In the genomic region with DNA sequence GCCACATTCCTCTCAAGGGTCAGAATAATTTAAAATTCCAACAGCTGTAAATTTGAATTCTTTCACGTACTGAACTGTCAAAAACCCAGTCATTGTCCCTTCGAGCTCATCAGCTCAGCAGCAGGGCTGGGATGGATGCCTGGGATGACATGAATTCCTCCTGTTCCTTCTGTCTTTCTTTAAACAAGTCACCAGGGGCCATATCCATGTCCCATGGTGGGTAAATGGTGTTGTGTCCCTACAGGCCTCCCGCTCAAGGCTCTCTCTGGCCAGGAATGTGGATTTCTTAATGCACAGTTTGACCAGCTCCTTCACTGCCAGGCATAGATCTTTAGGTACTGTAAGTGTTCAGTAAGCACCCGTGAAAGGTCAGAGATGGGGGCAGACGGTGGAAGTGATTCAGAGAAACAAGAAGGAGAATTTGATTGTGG, we compare ENCODE assay signal across 16 cellular contexts. TPM values are rescaled to one million over a fixed set of nuclear protein-coding genes. Genes with fewer than 3 reads are reported as not detected.
DNase-seq lines count a peak whose midpoint lies in the region; ATAC-seq, FAIRE-seq and TF ChIP-seq lines count a peak whose summit lies in the region.
"Had no signal": no experiment of that assay in that cellular context is flagged by ENCODE, and none has a peak within 500 bp of the region (broad histone marks: within the 10 kb centered on the region; RNA-seq: fewer than 3 reads in every experiment).

No MANE protein-coding gene starts in this region.

- BruUV-seq in Caco-2 (replicated peaks; lab: Mats Ljungman, UMichigan): no TSS peak

- H3K56ac ChIP-seq in H1 (replicated peaks; ENCODE audit: insufficient read length, low read depth, low read length): no peak overlapping the region

- H2BK120ac ChIP-seq in H1 (replicated peaks; ENCODE audit: low read depth, low read length): no peak overlapping the region

- no peaks in the 10 kb centered on the region for H4K20me1 ChIP-seq in H1 (replicated peaks in 1 of 2; ENCODE audit: control insufficient read depth in 1 of 2, insufficient read depth in 2 of 2, low read length in 2 of 2)
- no peaks in the 10 kb centered on the region for H4K20me1 ChIP-seq in neural progenitor cell (ENCODE audit: low read depth)

- TF ChIP-seq POLR2A in H1 (IDR thresholded peaks at IDR 0.05; ENCODE audit: control extremely low read depth in 1 of 2, low read depth in 2 of 2, low read length in 2 of 2): no peak

- no peak overlapping the region for H2BK5ac ChIP-seq in H1 (ENCODE audit: low read depth, low read length)

- H3K9me3 ChIP-seq in Caco-2 (peaks cover 5% of the 10 kb centered on the region; the same call in 1 of the 2 replicates), H1 (ENCODE audit: insufficient read depth in 2 of 2, low read depth in 1 of 2, low read length in 1 of 2) (no peaks in the 10 kb centered on the region), neural progenitor cell (ENCODE audit: low read depth) (no peaks in the 10 kb centered on the region)
- H3K9me3 ChIP-seq: colonic mucosa, esophagus muscularis mucosa had no signal

- H3K4me2 ChIP-seq in H1 (ENCODE audit: insufficient read depth in 1 of 2, low read depth in 2 of 2, low read length in 2 of 2): no peak overlapping the region
- no peak overlapping the region for H3K4me2 ChIP-seq in neural progenitor cell
- H3K4me2 ChIP-seq: KMS-11 had no signal

- H3K9ac ChIP-seq in H1 (replicated peaks in 1 of 4; ENCODE audit: extremely low read depth in 1 of 4, low read depth in 3 of 4, low read length in 3 of 4): no peak overlapping the region
- no peak overlapping the region for H3K9ac ChIP-seq in neural progenitor cell
- H3K9ac ChIP-seq: KMS-11 had no signal

- TF ChIP-seq CTCF in Caco-2 (IDR thresholded peaks at IDR 0.05; ENCODE audit: insufficient read depth in 1 of 2, low read depth in 1 of 2, low read length in 1 of 2, severe bottlenecking in 1 of 2, unreplicated experiment in 1 of 2) (no peak), H1 (IDR thresholded peaks at IDR 0.05; ENCODE audit: control extremely low read depth in 1 of 3, insufficient read depth in 1 of 3, low read depth in 1 of 3, low read length in 3 of 3) (no peak), neural progenitor cell (IDR thresholded peaks at IDR 0.05) (no peak)

- H3K27me3 Mint-ChIP-seq in Caco-2 (ENCODE audit: insufficient read depth, unreplicated experiment): no peaks in the 10 kb centered on the region
- peaks cover 2% of the 10 kb centered on the region for H3K27me3 Mint-ChIP-seq in neural progenitor cell (ENCODE audit: insufficient read depth, low read depth)
- H3K27me3 Mint-ChIP-seq in natural killer cell treated with Interleukin-12 subunit alpha and Interleukin-12 subunit beta and Interleukin-15 and Interleukin-18, amount 100 ng/mL, for 72 hours: no peaks in the 10 kb centered on the region
- H3K27me3 Mint-ChIP-seq in T-cell: no peaks in the 10 kb centered on the region
- H3K27me3 Mint-ChIP-seq: activated naive CD8-positive, alpha-beta T cell treated with anti-CD3 and anti-CD28 coated beads, Interleukin-2, amount 10 ng/mL, durations not matched to agents 7 days and 5 days had no signal

- H3K9me3 Mint-ChIP-seq in Caco-2 (ENCODE audit: unreplicated experiment): peaks cover 6% of the 10 kb centered on the region
- no peaks in the 10 kb centered on the region for H3K9me3 Mint-ChIP-seq in neural progenitor cell
- H3K9me3 Mint-ChIP-seq in natural killer cell treated with Interleukin-12 subunit alpha and Interleukin-12 subunit beta and Interleukin-15 and Interleukin-18, amount 100 ng/mL, for 72 hours: no peaks in the 10 kb centered on the region
- H3K9me3 Mint-ChIP-seq in T-cell: no peaks in the 10 kb centered on the region
- H3K9me3 Mint-ChIP-seq: activated naive CD8-positive, alpha-beta T cell treated with anti-CD3 and anti-CD28 coated beads, Interleukin-2, amount 10 ng/mL, durations not matched to agents 7 days and 5 days had no signal

- H3K14ac ChIP-seq in H1 (ENCODE audit: insufficient read length): no peak overlapping the region

- no peak for ATAC-seq in natural killer cell treated with Interleukin-12 subunit alpha and Interleukin-12 subunit beta and Interleukin-15 and Interleukin-18, amount 100 ng/mL, for 72 hours
- no peak for ATAC-seq in sciatic nerve
- ATAC-seq in T-cell (replicated peaks in 1 of 4): no peak

- H3K36me3 Mint-ChIP-seq in Caco-2 (ENCODE audit: insufficient read depth, unreplicated experiment) (peaks cover 18% of the 10 kb centered on the region), neural progenitor cell (peaks cover 12% of the 10 kb centered on the region), T-cell (peaks cover 17% of the 10 kb centered on the region)
- no peaks in the 10 kb centered on the region for H3K36me3 Mint-ChIP-seq in natural killer cell treated with Interleukin-12 subunit alpha and Interleukin-12 subunit beta and Interleukin-15 and Interleukin-18, amount 100 ng/mL, for 72 hours

- H4K5ac ChIP-seq in H1 (ENCODE audit: insufficient read length, low read depth, low read length): no peak overlapping the region

- no peak overlapping the region for H2BK15ac ChIP-seq in H1 (ENCODE audit: low read length)

- no peak for TF ChIP-seq EP300 in H1 (IDR thresholded peaks at IDR 0.05; ENCODE audit: borderline replicate concordance in 1 of 2, low read depth in 2 of 2, low read length in 2 of 2)

- no peaks in the 10 kb centered on the region; the same call in 1 of the 2 replicates for H3K79me1 ChIP-seq in H1 (ENCODE audit: low read depth, low read length)

- no peak for FAIRE-seq in H1 (lab: Jason Lieb, UNC)
- FAIRE-seq: TTC549 had no signal

- no peak for TF ChIP-seq RAD21 in H1 (IDR thresholded peaks at IDR 0.05 in 1 of 2, conservative IDR thresholded peaks at IDR 0.05 in 1 of 2; ENCODE audit: low read depth in 2 of 2, low read length in 2 of 2)

- H3K23ac ChIP-seq in H1 (ENCODE audit: insufficient read length): no peak overlapping the region

- no peak overlapping the region for H2BK12ac ChIP-seq in H1 (ENCODE audit: low read depth, low read length)

- peak overlapping the region; percentile 90 for H3K27ac Mint-ChIP-seq in Caco-2 (ENCODE audit: unreplicated experiment)
- H3K27ac Mint-ChIP-seq in neural progenitor cell: peak overlapping the region; percentile 96
- peak overlapping the region in 1 of 2 donors; percentile 60 for H3K27ac Mint-ChIP-seq in natural killer cell treated with Interleukin-12 subunit alpha and Interleukin-12 subunit beta and Interleukin-15 and Interleukin-18, amount 100 ng/mL, for 72 hours
- H3K27ac Mint-ChIP-seq in T-cell: peak overlapping the region in 1 of 2 donors; percentile 86
- H3K27ac Mint-ChIP-seq: activated naive CD8-positive, alpha-beta T cell treated with anti-CD3 and anti-CD28 coated beads, Interleukin-2, amount 10 ng/mL, durations not matched to agents 7 days and 5 days had no signal

- no peak overlapping the region for H3K4ac ChIP-seq in H1 (replicated peaks; ENCODE audit: insufficient read length, low read depth, low read length)

- no peak overlapping the region for H4K8ac ChIP-seq in H1 (ENCODE audit: extremely low read depth, insufficient read depth, low read length)

- H3K4me3 ChIP-seq in Caco-2 (ENCODE audit: low read depth, low read length): no peak overlapping the region
- H3K4me3 ChIP-seq in H1 (ENCODE audit: extremely low read depth in 1 of 4, insufficient read depth in 2 of 4, low read depth in 3 of 4, low read length in 4 of 4): no peak overlapping the region
- H3K4me3 ChIP-seq in neural progenitor cell: no peak overlapping the region
- H3K4me3 ChIP-seq: colonic mucosa, esophagus muscularis mucosa had no signal

- H4K91ac ChIP-seq in H1 (replicated peaks; ENCODE audit: insufficient read length, low read length): no peak overlapping the region

- no peak overlapping the region for H3K18ac ChIP-seq in H1 (ENCODE audit: extremely low read depth, low read length)

- H3K27me3 ChIP-seq in Caco-2 (replicated peaks; ENCODE audit: control insufficient read depth, insufficient read depth, low read length): no peaks in the 10 kb centered on the region
- no peaks in the 10 kb centered on the region for H3K27me3 ChIP-seq in H1 (replicated peaks in 1 of 4; ENCODE audit: control insufficient read depth in 3 of 4, extremely low read depth in 1 of 4, insufficient read depth in 3 of 4, low read length in 3 of 4)
- H3K27me3 ChIP-seq in neural progenitor cell: no peaks in the 10 kb centered on the region
- H3K27me3 ChIP-seq: colonic mucosa, esophagus muscularis mucosa had no signal

- no peak overlapping the region for H2BK20ac ChIP-seq in H1 (ENCODE audit: low read length)

- no peaks in the 10 kb centered on the region for H3F3A ChIP-seq in neural progenitor cell (ENCODE audit: low read depth)

- POLR2A ChIA-PET in Caco-2 (lab: Charles Lee): interaction anchor here (0.7 kb wide), 2 partner anchors 15 to 152 kb away, joined by 3 to 5 read pairs; a partner anchor contains a TSS
- POLR2A ChIA-PET in H1 (lab: Charles Lee; ENCODE audit: partially characterized antibody): interaction anchor here (0.7 to 1.1 kb wide), 2 partner anchors 22 to 135 kb away, joined by 3 to 4 read pairs; a partner anchor contains a TSS
- POLR2A ChIA-PET in T-cell (lab: Charles Lee): no interaction called here

- no peaks in the 10 kb centered on the region for H3K23me2 ChIP-seq in H1 (ENCODE audit: low read depth, low read length)

- no peak overlapping the region for H2AFZ ChIP-seq in H1 (ENCODE audit: low read length)
- H2AFZ ChIP-seq in neural progenitor cell (replicated peaks): no peak overlapping the region

- H3K36me3 ChIP-seq in Caco-2 (ENCODE audit: control insufficient read depth, insufficient read depth, low read length): no peaks in the 10 kb centered on the region
- H3K36me3 ChIP-seq in H1 (ENCODE audit: control insufficient read depth in 2 of 4, insufficient read depth in 4 of 4, low read length in 3 of 4): no peaks in the 10 kb centered on the region; a peak in 1 of 8 replicates
- no peaks in the 10 kb centered on the region for H3K36me3 ChIP-seq in neural progenitor cell
- H3K36me3 ChIP-seq: colonic mucosa had no signal

- no peak overlapping the region for H3K27ac ChIP-seq in H1 (ENCODE audit: low read depth, low read length)
- H3K27ac ChIP-seq in neural progenitor cell: no peak overlapping the region
- no peak overlapping the region for H3K27ac ChIP-seq in caudate nucleus (ENCODE audit: low read depth, low read length)
- H3K27ac ChIP-seq: colonic mucosa, esophagus muscularis mucosa, KMS-11 had no signal

- H3K4me1 Mint-ChIP-seq in Caco-2 (ENCODE audit: low read depth, unreplicated experiment) (peaks cover 15% of the 10 kb centered on the region), neural progenitor cell (no peaks in the 10 kb centered on the region), T-cell (peaks cover 0 to 8% (median 3%) of the 10 kb centered on the region in 3 donors)
- H3K4me1 Mint-ChIP-seq in natural killer cell treated with Interleukin-12 subunit alpha and Interleukin-12 subunit beta and Interleukin-15 and Interleukin-18, amount 100 ng/mL, for 72 hours (ENCODE audit: low read depth in 2 of 2): peaks cover 0 to 7% of the 10 kb centered on the region in 2 donors
- H3K4me1 Mint-ChIP-seq: activated naive CD8-positive, alpha-beta T cell treated with anti-CD3 and anti-CD28 coated beads, Interleukin-2, amount 10 ng/mL, durations not matched to agents 7 days and 5 days had no signal

- H3K4me3 Mint-ChIP-seq in Caco-2 (ENCODE audit: unreplicated experiment) (peak overlapping the region; percentile 48), neural progenitor cell (no peak overlapping the region), T-cell (no peak overlapping the region)
- H3K4me3 Mint-ChIP-seq in natural killer cell treated with Interleukin-12 subunit alpha and Interleukin-12 subunit beta and Interleukin-15 and Interleukin-18, amount 100 ng/mL, for 72 hours: no peak overlapping the region
- H3K4me3 Mint-ChIP-seq: activated naive CD8-positive, alpha-beta T cell treated with anti-CD3 and anti-CD28 coated beads, Interleukin-2, amount 10 ng/mL, durations not matched to agents 7 days and 5 days had no signal

- CTCF ChIA-PET in Caco-2 (lab: Charles Lee) (interaction anchor here (0.7 to 1.2 kb wide), 5 partner anchors 15 to 135 kb away, joined by 3 to 10 read pairs (median 3); a partner anchor contains a TSS), H1 (lab: Charles Lee; ENCODE audit: partially characterized antibody) (interaction anchor here (0.6 to 1.3 kb wide), 6 partner anchors 13 to 568 kb away, joined by 3 read pairs; no protein-coding TSS in a partner anchor), T-cell (lab: Charles Lee) (interaction anchor here in 1 of 2 donors (0.6 to 0.7 kb wide), 2 partner anchors 525 to 624 kb away, joined by 5 read pairs; no protein-coding TSS in a partner anchor)

- 0 out of 2 replicates have a peak overlapping the region, but pooled peaks have one; percentile 2 for H2AK5ac ChIP-seq in H1 (ENCODE audit: low read depth, low read length)

- intact Hi-C loops in Caco-2 (cut with micrococcal nuclease; ENCODE audit: unreplicated experiment): loop anchor here (1.0 kb wide), 1 partner anchor 10 kb away; no protein-coding TSS in a partner anchor
- intact Hi-C loops in sciatic nerve (cut with DNase I): no loop called here

- WGBS in H1 (ENCODE audit: extremely low coverage in 1 of 2, insufficient coverage in 1 of 2, insufficient read length in 1 of 2, insufficient replicate concordance in 2 of 2, low coverage in 1 of 2, low lambda C conversion rate in 2 of 2, missing lambda C conversion rate in 1 of 2), 2 experiments: 82% methylated on average over 5 of the region's 5 CpGs; no CpG with 5 or more reads in 1 of the 2 experiments

- H3K79me2 ChIP-seq in H1 (ENCODE audit: control insufficient read depth in 1 of 2, insufficient read depth in 2 of 2, low read length in 2 of 2) (no peaks in the 10 kb centered on the region), neural progenitor cell (ENCODE audit: low read depth) (no peaks in the 10 kb centered on the region)

- H3K4me1 ChIP-seq in Caco-2 (peaks cover 17% of the 10 kb centered on the region), H1 (replicated peaks in 1 of 4; ENCODE audit: control insufficient read depth in 3 of 4, insufficient read depth in 4 of 4, low read length in 3 of 4) (no peaks in the 10 kb centered on the region), neural progenitor cell (no peaks in the 10 kb centered on the region)
- H3K4me1 ChIP-seq: colonic mucosa, esophagus muscularis mucosa had no signal

- peak; percentile 83 to 89 for DNase-seq in Caco-2
- DNase-seq in M059J (ENCODE audit: low read depth): peak; percentile 79
- no peak for DNase-seq in H1 (ENCODE audit: low read depth in 1 of 2, low spot score in 2 of 2)
- DNase-seq in neural progenitor cell (ENCODE audit: low spot score): no peak
- DNase-seq in caudate nucleus (lab: John Stamatoyannopoulos, UW): no peak
- no peak for DNase-seq in natural killer cell treated with Interleukin-12 subunit alpha and Interleukin-12 subunit beta and Interleukin-15 and Interleukin-18, amount 100 ng/mL, for 72 hours (ENCODE audit: low spot score)
- no peak for DNase-seq in sciatic nerve (ENCODE audit: low spot score)
- no peak for DNase-seq in T-cell
- DNase-seq: activated naive CD8-positive, alpha-beta T cell treated with anti-CD3 and anti-CD28 coated beads, Interleukin-2, amount 10 ng/mL, durations not matched to agents 7 days and 5 days; colonic mucosa; hypothalamus; NCI-H187; stimulated activated CD4-positive, alpha-beta T cell treated with anti-CD3 and anti-CD28 coated beads, Interleukin-2, amount 100 ng/mL, for 24 hours had no signal

RNA-seq across cellular contexts. Expression of a gene that starts 13.8 kb away (rescaled TPM):
- total RNA-seq in Caco-2 (2022) (19.0 and 26.4 TPM in 2 replicates), neural progenitor cell (ENCODE audit: low replicate concordance) (10.8 and 27.8 TPM in 2 replicates), sciatic nerve (34.9 TPM), T-cell (100 to 1,000 TPM; 118 to 192 (median 162) TPM)
- total RNA-seq in M059J (2014; rRNA removed; shearing (Covaris generic)): 16.8 and 23.1 TPM in 2 replicates
- 11.1 and 11.4 TPM in 2 replicates for total RNA-seq in H1 (2021; fragmentation: NEBNext Ultra II Directional; extraction: Animal tissue kit (Norgen Biotek cat#: 25700))
- 1.3 and 2.4 TPM in 2 replicates for polyA plus RNA-seq in H1 (2011; rRNA removed)
- 4.1 TPM for polyA plus RNA-seq in H1 (2011; cell fraction: cytosol; rRNA removed)
- polyA plus RNA-seq in H1 (2011; cell fraction: nucleus; rRNA removed): 9.3 TPM
- polyA plus RNA-seq in H1 (2012, experiment 1 of 2): 7.8 to 10.2 TPM (median 8.4 TPM) in 4 replicates
- 6.2 TPM for polyA plus RNA-seq in H1 (2012, experiment 2 of 2)
- polyA plus RNA-seq in H1 (2013, experiment 1 of 2): 3.3 TPM
- 3.3 TPM for polyA plus RNA-seq in H1 (2013, experiment 2 of 2)
- polyA minus RNA-seq in H1 (2011; rRNA and poly(A)+ RNA removed): 3.1 and 4.7 TPM in 2 replicates
- polyA minus RNA-seq in H1 (2011; cell fraction: cytosol; rRNA and poly(A)+ RNA removed): 2.8 TPM
- polyA minus RNA-seq in H1 (2011; cell fraction: nucleus; rRNA and poly(A)+ RNA removed): 8.1 TPM
- total RNA-seq in natural killer cell treated with Interleukin-12 subunit alpha and Interleukin-12 subunit beta and Interleukin-15 and Interleukin-18, amount 100 ng/mL, for 72 hours: 10 to 100 TPM; 42.1 to 68.6 TPM

RNA-seq across cellular contexts. Expression of a gene that starts 15.6 kb away (rescaled TPM):
- 197 and 224 TPM in 2 replicates for total RNA-seq in Caco-2 (2022)
- total RNA-seq in M059J (2014; rRNA removed; shearing (Covaris generic)): 31.6 and 37.5 TPM in 2 replicates
- total RNA-seq in H1 (2021; fragmentation: NEBNext Ultra II Directional; extraction: Animal tissue kit (Norgen Biotek cat#: 25700)): 93.4 and 94.0 TPM in 2 replicates
- 77.5 and 98.4 TPM in 2 replicates for polyA plus RNA-seq in H1 (2011; rRNA removed)
- 51.4 TPM for polyA plus RNA-seq in H1 (2011; cell fraction: cytosol; rRNA removed)
- 76.2 TPM for polyA plus RNA-seq in H1 (2011; cell fraction: nucleus; rRNA removed)
- polyA plus RNA-seq in H1 (2012, experiment 1 of 2): 80.0 to 96.4 TPM (median 93.0 TPM) in 4 replicates
- polyA plus RNA-seq in H1 (2012, experiment 2 of 2): 151 TPM
- polyA plus RNA-seq in H1 (2013, experiment 1 of 2): 114 TPM
- 115 TPM for polyA plus RNA-seq in H1 (2013, experiment 2 of 2)
- polyA minus RNA-seq in H1 (2011; rRNA and poly(A)+ RNA removed): 38.1 and 52.1 TPM in 2 replicates
- 36.2 TPM for polyA minus RNA-seq in H1 (2011; cell fraction: cytosol; rRNA and poly(A)+ RNA removed)
- 29.3 TPM for polyA minus RNA-seq in H1 (2011; cell fraction: nucleus; rRNA and poly(A)+ RNA removed)
- total RNA-seq in neural progenitor cell (ENCODE audit: low replicate concordance): 22.2 and 26.4 TPM in 2 replicates
- total RNA-seq in natural killer cell treated with Interleukin-12 subunit alpha and Interleukin-12 subunit beta and Interleukin-15 and Interleukin-18, amount 100 ng/mL, for 72 hours: 10 to 100 TPM; 40.3 to 48.6 TPM
- total RNA-seq in sciatic nerve: 132 TPM
- total RNA-seq in T-cell: 10 to 100 TPM; 53.4 to 73.0 (median 61.2) TPM

RNA-seq across cellular contexts. Expression of a gene that starts 54.6 kb away (rescaled TPM):
- total RNA-seq in Caco-2 (2022) (3.4 and 3.6 TPM in 2 replicates), neural progenitor cell (ENCODE audit: low replicate concordance) (0.69 and 4.8 TPM in 2 replicates), sciatic nerve (not detected), T-cell (under 1 TPM in 1 of 5 donors, not detected in 4; 0.55 TPM)
- total RNA-seq in M059J (2014; rRNA removed; shearing (Covaris generic)): not detected in 2 replicates
- 2.7 and 3.5 TPM in 2 replicates for total RNA-seq in H1 (2021; fragmentation: NEBNext Ultra II Directional; extraction: Animal tissue kit (Norgen Biotek cat#: 25700))
- polyA plus RNA-seq in H1 (2011; rRNA removed): 1.1 and 2.2 TPM in 2 replicates
- 2.0 TPM for polyA plus RNA-seq in H1 (2011; cell fraction: cytosol; rRNA removed)
- polyA plus RNA-seq in H1 (2011; cell fraction: nucleus; rRNA removed): 3.2 TPM
- polyA plus RNA-seq in H1 (2012, experiment 1 of 2): 1.3 to 1.7 TPM (median 1.7 TPM) in 3 of 4 replicates, not detected in the other
- 0.67 TPM for polyA plus RNA-seq in H1 (2012, experiment 2 of 2)
- polyA plus RNA-seq in H1 (2013, experiment 1 of 2): 3.8 TPM
- 3.4 TPM for polyA plus RNA-seq in H1 (2013, experiment 2 of 2)
- polyA minus RNA-seq in H1 (2011; rRNA and poly(A)+ RNA removed): 0.39 TPM in 1 of 2 replicates, not detected in the other
- not detected for polyA minus RNA-seq in H1 (2011; cell fraction: cytosol; rRNA and poly(A)+ RNA removed)
- polyA minus RNA-seq in H1 (2011; cell fraction: nucleus; rRNA and poly(A)+ RNA removed): 2.1 TPM
- 1 to 10 TPM; 1.8 to 2.4 TPM for total RNA-seq in natural killer cell treated with Interleukin-12 subunit alpha and Interleukin-12 subunit beta and Interleukin-15 and Interleukin-18, amount 100 ng/mL, for 72 hours
- total RNA-seq: activated naive CD8-positive, alpha-beta T cell treated with anti-CD3 and anti-CD28 coated beads, Interleukin-2, amount 10 ng/mL, durations not matched to agents 7 days and 5 days; esophagus muscularis mucosa had no signal

Comparison
In these comparisons a context has a peak if more than half of its experiments do, and no peak if none do; other contexts are left out.
1. DNase-seq: peak in Caco-2 (2 of 2) and M059J (single experiment); none in H1 (0 of 2), neural progenitor cell (single experiment), caudate nucleus (0 of 61), natural killer cell treated with Interleukin-12 subunit alpha and Interleukin-12 subunit beta and Interleukin-15 and Interleukin-18, amount 100 ng/mL, for 72 hours (single experiment), sciatic nerve (single experiment) and T-cell (0 of 34).
2. POLR2A ChIA-PET loops: an anchor here in Caco-2 (0.7 kb wide) and H1 (0.7 to 1.1 kb wide); none called in T-cell.